Comparison of ENCODE assay signal across 21 cellular contexts in genomic region chr18:5285326-5285725, GRCh38. TPM values are rescaled to one million over a fixed set of nuclear protein-coding genes. Genes with fewer than 3 reads are reported as not detected.
DNase-seq lines count a peak whose midpoint lies in the region; ATAC-seq and TF ChIP-seq lines count a peak whose summit lies in the region.
"Had no signal": no experiment of that assay in that cellular context is flagged by ENCODE, and none has a peak within 500 bp of the region (broad histone marks: within the 10 kb centered on the region; RNA-seq: fewer than 3 reads in every experiment).

No MANE protein-coding gene starts in this region.

- no peaks in the 10 kb centered on the region for H4K20me1 ChIP-seq in OCI-LY1 (ENCODE audit: insufficient read depth, low read length)

- H3K27ac ChIP-seq in OCI-LY1 (ENCODE audit: low read depth, low read length, poor library complexity, severe bottlenecking), result peak overlapping the region; percentile 32
- H3K27ac ChIP-seq in parathyroid adenoma, result peak overlapping the region; percentile 16
- H3K27ac ChIP-seq: A549, ascending aorta, HL-60, left lung had no signal

- POLR2A ChIA-PET in naive thymus-derived CD8-positive, alpha-beta T cell (lab: Charles Lee), result interaction anchor here (1.4 kb wide), 1 partner anchor 9 kb away, joined by 8 read pairs; no protein-coding TSS in a partner anchor

- no peak overlapping the region for H3K27ac Mint-ChIP-seq in natural killer cell treated with Interleukin-12 subunit alpha and Interleukin-12 subunit beta and Interleukin-15 and Interleukin-18, amount 100 ng/mL, for 72 hours
- H3K27ac Mint-ChIP-seq in naive thymus-derived CD8-positive, alpha-beta T cell, result no peak overlapping the region
- H3K27ac Mint-ChIP-seq: activated naive CD4-positive, alpha-beta T cell treated with anti-CD3 and anti-CD28 coated beads, Interleukin-2, amount 10 ng/mL, durations not matched to agents 7 days and 5 days; CD14-positive monocyte; IgD-negative memory B cell; stimulated activated naive CD8-positive, alpha-beta T cell treated with anti-CD3 and anti-CD28 coated beads, Interleukin-15, Interleukin-2, amounts not matched to agents 100 ng/mL and 50 ng/mL, for 24 hours; type B pancreatic cell had no signal

- no peak overlapping the region for H3K4me2 ChIP-seq in OCI-LY1 (ENCODE audit: low read length)
- no peak overlapping the region for H3K4me2 ChIP-seq in parathyroid adenoma (ENCODE audit: low read length)
- H3K4me2 ChIP-seq: A549 had no signal

- H3K9ac ChIP-seq in OCI-LY1 (ENCODE audit: low read length), result no peak overlapping the region
- no peak overlapping the region for H3K9ac ChIP-seq in parathyroid adenoma

- DNase-seq in NCI-H748 (lab: John Stamatoyannopoulos, UW; ENCODE audit: unreplicated experiment) (peak; percentile 72), NCI-H748 treated with DMSO at 0.1 percent for 48 hours (lab: John Stamatoyannopoulos, UW) (no peak), NCI-H2029 (lab: John Stamatoyannopoulos, UW) (peak; percentile 74)
- no peak for DNase-seq in natural killer cell treated with Interleukin-12 subunit alpha and Interleukin-12 subunit beta and Interleukin-15 and Interleukin-18, amount 100 ng/mL, for 72 hours (ENCODE audit: low spot score)
- DNase-seq in naive thymus-derived CD8-positive, alpha-beta T cell, result no peak
- no peak for DNase-seq in activated naive CD4-positive, alpha-beta T cell treated with Interleukin-2 at 50 U/mL for 16 hours
- DNase-seq: activated naive CD4-positive, alpha-beta T cell treated with anti-CD3 and anti-CD28 coated beads, Interleukin-2, amount 10 ng/mL, durations not matched to agents 7 days and 5 days; effector memory CD4-positive, alpha-beta T cell; left lung; MV-4-11; NCI-H526 treated with DMSO at 0.1 percent for 48 hours; SW 1271 had no signal

- H3K4me1 ChIP-seq in OCI-LY1 (ENCODE audit: insufficient read depth, low read length, severe bottlenecking) (peaks cover 58% of the 10 kb centered on the region), parathyroid adenoma (peaks cover 24% of the 10 kb centered on the region)
- H3K4me1 ChIP-seq: A549, ascending aorta, left lung had no signal

- no peaks in the 10 kb centered on the region for H3K27me3 Mint-ChIP-seq in natural killer cell treated with Interleukin-12 subunit alpha and Interleukin-12 subunit beta and Interleukin-15 and Interleukin-18, amount 100 ng/mL, for 72 hours
- no peaks in the 10 kb centered on the region for H3K27me3 Mint-ChIP-seq in naive thymus-derived CD8-positive, alpha-beta T cell
- H3K27me3 Mint-ChIP-seq: activated naive CD4-positive, alpha-beta T cell treated with anti-CD3 and anti-CD28 coated beads, Interleukin-2, amount 10 ng/mL, durations not matched to agents 7 days and 5 days; IgD-negative memory B cell; stimulated activated naive CD8-positive, alpha-beta T cell treated with anti-CD3 and anti-CD28 coated beads, Interleukin-15, Interleukin-2, amounts not matched to agents 100 ng/mL and 50 ng/mL, for 24 hours; type B pancreatic cell had no signal

- ATAC-seq in natural killer cell treated with Interleukin-12 subunit alpha and Interleukin-12 subunit beta and Interleukin-15 and Interleukin-18, amount 100 ng/mL, for 72 hours, result no peak
- ATAC-seq in naive thymus-derived CD8-positive, alpha-beta T cell, result no peak
- ATAC-seq: A549, left lung had no signal

- H3K4me3 Mint-ChIP-seq in natural killer cell treated with Interleukin-12 subunit alpha and Interleukin-12 subunit beta and Interleukin-15 and Interleukin-18, amount 100 ng/mL, for 72 hours, result no peak overlapping the region
- no peak overlapping the region for H3K4me3 Mint-ChIP-seq in naive thymus-derived CD8-positive, alpha-beta T cell
- H3K4me3 Mint-ChIP-seq: activated naive CD4-positive, alpha-beta T cell treated with anti-CD3 and anti-CD28 coated beads, Interleukin-2, amount 10 ng/mL, durations not matched to agents 7 days and 5 days; CD14-positive monocyte; IgD-negative memory B cell; stimulated activated naive CD8-positive, alpha-beta T cell treated with anti-CD3 and anti-CD28 coated beads, Interleukin-15, Interleukin-2, amounts not matched to agents 100 ng/mL and 50 ng/mL, for 24 hours; type B pancreatic cell had no signal

- peaks cover 5% of the 10 kb centered on the region for H3K36me3 Mint-ChIP-seq in natural killer cell treated with Interleukin-12 subunit alpha and Interleukin-12 subunit beta and Interleukin-15 and Interleukin-18, amount 100 ng/mL, for 72 hours
- H3K36me3 Mint-ChIP-seq in naive thymus-derived CD8-positive, alpha-beta T cell, result peaks cover 2 to 14% (median 6%) of the 10 kb centered on the region in 3 donors
- H3K36me3 Mint-ChIP-seq: type B pancreatic cell had no signal

- H2AFZ ChIP-seq in OCI-LY1 (ENCODE audit: low read length), result no peak overlapping the region
- peak overlapping the region; percentile 24 for H2AFZ ChIP-seq in parathyroid adenoma

- H3K4me3 ChIP-seq in OCI-LY1 (ENCODE audit: low read depth, low read length, poor library complexity, severe bottlenecking) (no peak overlapping the region), parathyroid adenoma (ENCODE audit: low read depth, low read length) (no peak overlapping the region)
- H3K4me3 ChIP-seq: A549, ascending aorta, left lung had no signal

- H3K79me2 ChIP-seq in OCI-LY1 (ENCODE audit: insufficient read depth, low read length) (no peaks in the 10 kb centered on the region), parathyroid adenoma (peaks cover 2% of the 10 kb centered on the region)

- H3K9me3 ChIP-seq in OCI-LY1 (ENCODE audit: low read length), result peaks cover 2% of the 10 kb centered on the region; the same call in 1 of the 2 replicates
- H3K9me3 ChIP-seq in parathyroid adenoma (ENCODE audit: control insufficient read depth, low read length), result no peaks in the 10 kb centered on the region
- H3K9me3 ChIP-seq: A549, ascending aorta, left lung had no signal

- H3K4me1 Mint-ChIP-seq in natural killer cell treated with Interleukin-12 subunit alpha and Interleukin-12 subunit beta and Interleukin-15 and Interleukin-18, amount 100 ng/mL, for 72 hours (ENCODE audit: low read depth in 2 of 2), result peaks cover 6 to 11% of the 10 kb centered on the region in 2 donors
- H3K4me1 Mint-ChIP-seq in naive thymus-derived CD8-positive, alpha-beta T cell, result peaks cover 21 to 39% (median 37%) of the 10 kb centered on the region in 4 donors
- H3K4me1 Mint-ChIP-seq: CD14-positive monocyte had no signal

- TF ChIP-seq CTCF in OCI-LY1 (IDR thresholded peaks at IDR 0.05; ENCODE audit: low read length), result no peak
- TF ChIP-seq CTCF in parathyroid adenoma (IDR thresholded peaks at IDR 0.05), result no peak

- H3K9me2 ChIP-seq in OCI-LY1 (ENCODE audit: low read depth, low read length), result no peaks in the 10 kb centered on the region

- H3K27me3 ChIP-seq in OCI-LY1 (ENCODE audit: insufficient read depth, low read length) (no peaks in the 10 kb centered on the region), parathyroid adenoma (ENCODE audit: control insufficient read depth, insufficient read depth, low read length) (no peaks in the 10 kb centered on the region)
- H3K27me3 ChIP-seq: ascending aorta, left lung had no signal

- no peaks in the 10 kb centered on the region for H3F3A ChIP-seq in OCI-LY1 (ENCODE audit: insufficient read depth, low read length)

- H3K9me3 Mint-ChIP-seq in natural killer cell treated with Interleukin-12 subunit alpha and Interleukin-12 subunit beta and Interleukin-15 and Interleukin-18, amount 100 ng/mL, for 72 hours, result no peaks in the 10 kb centered on the region
- peaks cover 0 to 10% (median 4%) of the 10 kb centered on the region in 9 donors for H3K9me3 Mint-ChIP-seq in naive thymus-derived CD8-positive, alpha-beta T cell
- H3K9me3 Mint-ChIP-seq: type B pancreatic cell had no signal

- peaks cover 6% of the 10 kb centered on the region for H3K36me3 ChIP-seq in OCI-LY1 (ENCODE audit: insufficient read depth, low read length)
- no peaks in the 10 kb centered on the region for H3K36me3 ChIP-seq in parathyroid adenoma (ENCODE audit: control insufficient read depth, insufficient read depth, low read length)

RNA-seq across cellular contexts. Expression of gene ZBTB14, which starts 10.2 kb away (rescaled TPM):
- 10 to 100 TPM; 14.4 to 17.5 TPM for total RNA-seq in natural killer cell treated with Interleukin-12 subunit alpha and Interleukin-12 subunit beta and Interleukin-15 and Interleukin-18, amount 100 ng/mL, for 72 hours
- total RNA-seq in naive thymus-derived CD8-positive, alpha-beta T cell, result 10 to 100 TPM; 42.7 to 48.7 TPM
- 10 to 100 TPM; 14.6 to 19.2 (median 18.4) TPM for polyA plus RNA-seq in naive thymus-derived CD8-positive, alpha-beta T cell

Comparison
In these comparisons a context has a peak if more than half of its experiments do, and no peak if none do; other contexts are left out.
1. DNase-seq: peak in NCI-H748 (single experiment) and NCI-H2029 (single experiment); none in NCI-H748 treated with DMSO at 0.1 percent for 48 hours (single experiment), natural killer cell treated with Interleukin-12 subunit alpha and Interleukin-12 subunit beta and Interleukin-15 and Interleukin-18, amount 100 ng/mL, for 72 hours (single experiment), naive thymus-derived CD8-positive, alpha-beta T cell (0 of 10) and activated naive CD4-positive, alpha-beta T cell treated with Interleukin-2 at 50 U/mL for 16 hours (single experiment).